Comparison of ENCODE assay signal across 29 cellular contexts in genomic region chr16:17668411-17668810, GRCh38.
"Had no signal": no experiment of that assay in that cellular context is flagged by ENCODE, and none has a peak within 500 bp of the region (broad histone marks: within the 10 kb centered on the region; RNA-seq: fewer than 3 reads in every experiment).

No MANE protein-coding gene starts in this region.

- H3K4me3 ChIP-seq: heart left ventricle, left ventricle myocardium inferior, lung, psoas muscle, right atrium auricular region, right lobe of liver, smooth muscle cell, testis, thyroid gland, transverse colon, upper lobe of left lung had no signal

- H3K27ac Mint-ChIP-seq: immature natural killer cell; mesothelial cell of epicardium; naive B cell; natural killer cell; stimulated activated memory B cell treated with anti-CD40 and anti-IgM and Interleukin-4, amounts not matched to agents 10 μg/mL and 1 μg/mL and 100 μg/mL, for 72 hours; stimulated activated naive CD8-positive, alpha-beta T cell treated with anti-CD3 and anti-CD28 coated beads, Interleukin-15, amount 100 ng/mL, for 72 hours had no signal

- H3K36me3 Mint-ChIP-seq: immature natural killer cell; mesothelial cell of epicardium; naive B cell; natural killer cell; stimulated activated memory B cell treated with anti-CD40 and anti-IgM and Interleukin-4, amounts not matched to agents 10 μg/mL and 1 μg/mL and 100 μg/mL, for 72 hours had no signal

- H3K4me3 Mint-ChIP-seq: immature natural killer cell; mesothelial cell of epicardium; naive B cell; natural killer cell; neural crest cell; stimulated activated memory B cell treated with anti-CD40 and anti-IgM and Interleukin-4, amounts not matched to agents 10 μg/mL and 1 μg/mL and 100 μg/mL, for 72 hours; stimulated activated naive CD8-positive, alpha-beta T cell treated with anti-CD3 and anti-CD28 coated beads, Interleukin-15, amount 100 ng/mL, for 72 hours had no signal

- H3K36me3 ChIP-seq: heart left ventricle, left ventricle myocardium inferior, neutrophil, right atrium auricular region, right lobe of liver, thyroid gland, transverse colon, upper lobe of left lung had no signal

- H3K27me3 ChIP-seq: neutrophil, right atrium auricular region, right lobe of liver, testis, thyroid gland, transverse colon, upper lobe of left lung had no signal

- H3K4me1 ChIP-seq: heart left ventricle, left ventricle myocardium inferior, parathyroid adenoma, psoas muscle, right atrium auricular region, right lobe of liver, testis, thyroid gland, transverse colon, upper lobe of left lung had no signal

- H3K9ac ChIP-seq: parathyroid adenoma had no signal

- H3K9me3 Mint-ChIP-seq: immature natural killer cell; natural killer cell; neural crest cell; stimulated activated memory B cell treated with anti-CD40 and anti-IgM and Interleukin-4, amounts not matched to agents 10 μg/mL and 1 μg/mL and 100 μg/mL, for 72 hours; stimulated activated naive CD8-positive, alpha-beta T cell treated with anti-CD3 and anti-CD28 coated beads, Interleukin-15, amount 100 ng/mL, for 72 hours had no signal

- H3K79me2 ChIP-seq: parathyroid adenoma had no signal

- DNase-seq: heart left ventricle; hypothalamus; immature natural killer cell; kidney; left colon; left ventricle myocardium inferior; naive B cell; natural killer cell; occipital lobe; psoas muscle; right lobe of liver; stimulated activated CD4-positive, alpha-beta T cell treated with anti-CD3 and anti-CD28 coated beads, Interleukin-1b, Interleukin-23, amount 100 ng/mL, for 48 hours; stimulated activated CD4-positive, alpha-beta T cell treated with anti-CD3 and anti-CD28 coated beads, Interleukin-2, amount 100 ng/mL, for 48 hours; stimulated activated CD4-positive, alpha-beta T cell treated with anti-CD3 and anti-CD28 coated beads, Interleukin-4, amount 100 ng/mL, for 4 hours; stimulated activated CD8-positive, alpha-beta memory T cell treated with anti-CD3 and anti-CD28 coated beads, Interleukin-4, amount 100 ng/mL, for 48 hours; stimulated activated naive CD4-positive, alpha-beta T cell treated with Interleukin-2 at 50 U/mL for 16 hours; stimulated activated naive CD8-positive, alpha-beta T cell treated with anti-CD3 and anti-CD28 coated beads, Interleukin-15, amount 100 ng/mL, for 72 hours; testis; thyroid gland; transverse colon; upper lobe of left lung had no signal

- H3K4me1 Mint-ChIP-seq: immature natural killer cell; mesothelial cell of epicardium; naive B cell; natural killer cell; neural crest cell; stimulated activated memory B cell treated with anti-CD40 and anti-IgM and Interleukin-4, amounts not matched to agents 10 μg/mL and 1 μg/mL and 100 μg/mL, for 72 hours; stimulated activated naive CD8-positive, alpha-beta T cell treated with anti-CD3 and anti-CD28 coated beads, Interleukin-15, amount 100 ng/mL, for 72 hours had no signal

- H3K9me3 ChIP-seq: heart left ventricle, left ventricle myocardium inferior, neutrophil, psoas muscle, right atrium auricular region, right lobe of liver, testis, thyroid gland, transverse colon, upper lobe of left lung had no signal

- H2AFZ ChIP-seq: parathyroid adenoma had no signal

- ATAC-seq: heart left ventricle; left colon; natural killer cell; psoas muscle; right lobe of liver; stimulated activated memory B cell treated with anti-CD40 and anti-IgM and Interleukin-4, amounts not matched to agents 10 μg/mL and 1 μg/mL and 100 μg/mL, for 72 hours; stimulated activated naive CD8-positive, alpha-beta T cell treated with anti-CD3 and anti-CD28 coated beads, Interleukin-15, amount 100 ng/mL, for 72 hours had no signal

- H3K27ac ChIP-seq: heart left ventricle, left ventricle myocardium inferior, neutrophil, parathyroid adenoma, psoas muscle, right atrium auricular region, right lobe of liver, testis, thyroid gland, transverse colon, upper lobe of left lung had no signal

- H3K4me2 ChIP-seq: smooth muscle cell had no signal
